22 cellular contexts compared by ENCODE assay signal in genomic region chr14:90475298-90475697, GRCh38.
"Had no signal": no experiment of that assay in that cellular context is flagged by ENCODE, and none has a peak within 500 bp of the region (broad histone marks: within the 10 kb centered on the region; RNA-seq: fewer than 3 reads in every experiment).

No MANE protein-coding gene starts in this region.

- H3K27ac ChIP-seq: left ventricle myocardium inferior, neural progenitor cell, neutrophil, parathyroid adenoma, right atrium auricular region, right lobe of liver, tibial nerve, uterus had no signal

- H3K27me3 ChIP-seq: neural progenitor cell, neutrophil, right atrium auricular region, right lobe of liver, tibial nerve, uterus had no signal

- H3K9me3 ChIP-seq: right lobe of liver, uterus had no signal

- H2AFZ ChIP-seq: neural progenitor cell, parathyroid adenoma had no signal

- DNase-seq: hypothalamus; immature natural killer cell; left ventricle myocardium inferior; midbrain; naive thymus-derived CD8-positive, alpha-beta T cell; occipital lobe; right lobe of liver; stimulated activated CD4-positive, alpha-beta T cell treated with anti-CD3 and anti-CD28 coated beads, Interleukin-1b, Interleukin-23, amount 100 ng/mL, for 48 hours; stimulated activated CD4-positive, alpha-beta T cell treated with anti-CD3 and anti-CD28 coated beads, Interleukin-2, amount 100 ng/mL, for 48 hours; stimulated activated CD4-positive, alpha-beta T cell treated with anti-CD3 and anti-CD28 coated beads, Interleukin-4, amount 100 ng/mL, for 4 hours; stimulated activated CD8-positive, alpha-beta memory T cell treated with anti-CD3 and anti-CD28 coated beads, Interleukin-4, amount 100 ng/mL, for 48 hours; stimulated activated naive CD4-positive, alpha-beta T cell treated with Interleukin-2 at 50 U/mL for 16 hours; stimulated activated naive CD8-positive, alpha-beta T cell treated with anti-CD3 and anti-CD28 coated beads, Interleukin-15, amount 100 ng/mL, for 72 hours; substantia nigra; uterus had no signal

- H3K4me1 ChIP-seq: neural progenitor cell, parathyroid adenoma, right atrium auricular region, right lobe of liver, tibial nerve, uterus had no signal

- H3K4me2 ChIP-seq: neural progenitor cell, smooth muscle cell had no signal

- H3K4me3 ChIP-seq: left ventricle myocardium inferior, lung, neural progenitor cell, right atrium auricular region, right lobe of liver, smooth muscle cell, tibial nerve, uterus had no signal

- H3K36me3 ChIP-seq: left ventricle myocardium inferior, neural progenitor cell, neutrophil, right atrium auricular region, right lobe of liver, tibial nerve, uterus had no signal

- H3K9ac ChIP-seq: neural progenitor cell, parathyroid adenoma had no signal
